8 cellular contexts compared by ENCODE assay signal in genomic region chr10:30219977-30220751, GRCh38.
DNase-seq lines count a peak whose midpoint lies in the region; ATAC-seq, FAIRE-seq and TF ChIP-seq lines count a peak whose summit lies in the region.

No MANE protein-coding gene starts in this region.

- peak overlapping the region; percentile 41 for H3K4me3 Mint-ChIP-seq in nephron progenitor cell
- H3K4me3 Mint-ChIP-seq in activated CD4-positive, alpha-beta memory T cell treated with anti-CD3 and anti-CD28 coated beads for 36 hours, result no peak overlapping the region

- H3K27ac Mint-ChIP-seq in nephron progenitor cell, result peak overlapping the region; percentile 80
- H3K27ac Mint-ChIP-seq in activated CD4-positive, alpha-beta memory T cell treated with anti-CD3 and anti-CD28 coated beads for 36 hours, result no peak overlapping the region

- H3K36me3 Mint-ChIP-seq in nephron progenitor cell (ENCODE audit: low read depth), result peaks cover 4% of the 10 kb centered on the region
- no peaks in the 10 kb centered on the region for H3K36me3 Mint-ChIP-seq in activated CD4-positive, alpha-beta memory T cell treated with anti-CD3 and anti-CD28 coated beads for 36 hours

- DNase-seq in CMK (ENCODE audit: low read depth) (peak; percentile 36), Kasumi-1 (lab: John Stamatoyannopoulos, UW) (peak; percentile 100), caudate nucleus (lab: John Stamatoyannopoulos, UW) (peak in 43 of 61 donors; percentile 5 to 90 (median 44)), nephron progenitor cell (peak; percentile 12), H54 (ENCODE audit: insufficient read length, low spot score) (no peak)
- no peak for DNase-seq in activated CD4-positive, alpha-beta memory T cell treated with anti-CD3 and anti-CD28 coated beads for 36 hours

- ATAC-seq in HG03108 (IDR thresholded peaks at IDR 0.05; ENCODE audit: unreplicated experiment), result no peak
- no peak for ATAC-seq in HG03045 (IDR thresholded peaks at IDR 0.05; ENCODE audit: unreplicated experiment)

- no peak for TF ChIP-seq CTCF in nephron progenitor cell (IDR thresholded peaks at IDR 0.05)

- peaks cover 6% of the 10 kb centered on the region for H3K27me3 Mint-ChIP-seq in nephron progenitor cell (ENCODE audit: low read depth, poor library complexity)
- peaks cover 17% of the 10 kb centered on the region for H3K27me3 Mint-ChIP-seq in activated CD4-positive, alpha-beta memory T cell treated with anti-CD3 and anti-CD28 coated beads for 36 hours

- peak overlapping the region; percentile 61 for H3K27ac ChIP-seq in caudate nucleus (ENCODE audit: low read depth, low read length)

- POLR2A ChIA-PET in activated CD4-positive, alpha-beta memory T cell treated with anti-CD3 and anti-CD28 coated beads for 36 hours (lab: Charles Lee), result no interaction called here

- no peak for FAIRE-seq in H54 (lab: Jason Lieb, UNC)

- TF ChIP-seq POLR2A in H54 (IDR thresholded peaks at IDR 0.05; ENCODE audit: low read depth, low read length), result no peak

- intact Hi-C loops in activated CD4-positive, alpha-beta memory T cell treated with anti-CD3 and anti-CD28 coated beads for 36 hours (cut with micrococcal nuclease), result no loop called here

- H3K4me1 Mint-ChIP-seq in nephron progenitor cell, result peaks cover 58% of the 10 kb centered on the region
- H3K4me1 Mint-ChIP-seq in activated CD4-positive, alpha-beta memory T cell treated with anti-CD3 and anti-CD28 coated beads for 36 hours (ENCODE audit: low read depth), result peaks cover 6% of the 10 kb centered on the region

- CTCF ChIA-PET in activated CD4-positive, alpha-beta memory T cell treated with anti-CD3 and anti-CD28 coated beads for 36 hours (lab: Charles Lee), result no interaction called here

- H3K9me3 Mint-ChIP-seq in nephron progenitor cell, result peaks cover 21% of the 10 kb centered on the region
- H3K9me3 Mint-ChIP-seq in activated CD4-positive, alpha-beta memory T cell treated with anti-CD3 and anti-CD28 coated beads for 36 hours, result no peaks in the 10 kb centered on the region

Comparison
In these comparisons a context has a peak if more than half of its experiments do, and no peak if none do; other contexts are left out.
1. DNase-seq: peak in CMK (single experiment), Kasumi-1 (2 of 2), caudate nucleus (43 of 61) and nephron progenitor cell (single experiment); none in H54 (single experiment) and activated CD4-positive, alpha-beta memory T cell treated with anti-CD3 and anti-CD28 coated beads for 36 hours (single experiment).